Comparison of ENCODE assay signal across 9 cellular contexts in genomic region chr1:26743426-26744059, GRCh38. TPM values are rescaled to one million over a fixed set of nuclear protein-coding genes. Genes with fewer than 3 reads are reported as not detected.
DNase-seq lines count a peak whose midpoint lies in the region; ATAC-seq and TF ChIP-seq lines count a peak whose summit lies in the region.
"Had no signal": no experiment of that assay in that cellular context is flagged by ENCODE, and none has a peak within 500 bp of the region (broad histone marks: within the 10 kb centered on the region; RNA-seq: fewer than 3 reads in every experiment).

No MANE protein-coding gene starts in this region.

- no peak for TF ChIP-seq CTCF in PC-3 (conservative IDR thresholded peaks at IDR 0.05; ENCODE audit: low read depth, low read length)

- POLR2A ChIA-PET in activated CD4-positive, alpha-beta T cell treated with anti-CD3 and anti-CD28 coated beads for 36 hours (lab: Charles Lee): interaction anchor here (0.6 to 2.6 kb wide), 7 partner anchors 20 to 52 kb away, joined by 4 to 26 read pairs (median 7); partner anchors contain the start of gene PIGV
- POLR2A ChIA-PET in PC-3 (lab: Charles Lee; ENCODE audit: unreplicated experiment): interaction anchor here (0.6 kb wide), 1 partner anchor 134 kb away, joined by 3 read pairs; no protein-coding TSS in a partner anchor

- H3K9me3 ChIP-seq in PC-3 (ENCODE audit: low read length) (no peaks in the 10 kb centered on the region), esophagus (ENCODE audit: control insufficient read depth in 2 of 2, insufficient read depth in 1 of 2, low read depth in 1 of 2, low read length in 1 of 2) (no peaks in the 10 kb centered on the region), subcutaneous abdominal adipose tissue (ENCODE audit: control insufficient read depth in 5 of 5, low read length in 5 of 5) (no peaks in the 10 kb centered on the region)

- H2AFZ ChIP-seq in PC-3 (ENCODE audit: low read length): no peak overlapping the region

- CTCF ChIA-PET in activated CD4-positive, alpha-beta T cell treated with anti-CD3 and anti-CD28 coated beads for 36 hours (lab: Charles Lee): interaction anchor here (1.0 to 6.3 kb wide), 12 partner anchors 13 to 253 kb away, joined by 3 to 45 read pairs (median 4); partner anchors contain the start of gene PIGV
- CTCF ChIA-PET in PC-3 (lab: Charles Lee): no interaction called here

- no TSS peak for BruUV-seq in PC-3 (replicated peaks; lab: Mats Ljungman, UMichigan)

- no peaks in the 10 kb centered on the region for H3K9me3 Mint-ChIP-seq in activated CD4-positive, alpha-beta T cell treated with anti-CD3 and anti-CD28 coated beads for 36 hours (ENCODE audit: low read depth)

- peaks cover 97% of the 10 kb centered on the region for H3K4me1 Mint-ChIP-seq in activated CD4-positive, alpha-beta T cell treated with anti-CD3 and anti-CD28 coated beads for 36 hours

- H3K27me3 ChIP-seq in PC-3 (ENCODE audit: low read length): no peaks in the 10 kb centered on the region
- H3K27me3 ChIP-seq in esophagus (ENCODE audit: control insufficient read depth in 1 of 2, insufficient read depth in 2 of 2, low read length in 2 of 2): no peaks in the 10 kb centered on the region
- no peaks in the 10 kb centered on the region for H3K27me3 ChIP-seq in subcutaneous abdominal adipose tissue (ENCODE audit: control insufficient read depth in 5 of 5, insufficient read depth in 4 of 5, low read length in 5 of 5)

- peak overlapping the region; percentile 50; the same call in 1 of the 2 replicates for H3K27ac ChIP-seq in PC-3 (ENCODE audit: low read length)
- peak overlapping the region; percentile 54 to 56 for H3K27ac ChIP-seq in esophagus (ENCODE audit: low read depth in 2 of 2, low read length in 1 of 2)
- H3K27ac ChIP-seq in subcutaneous abdominal adipose tissue (ENCODE audit: low read depth, low read length): peak overlapping the region; percentile 84

- H3K36me3 ChIP-seq in PC-3 (ENCODE audit: low read depth, low read length) (peaks cover 76% of the 10 kb centered on the region), esophagus (ENCODE audit: control insufficient read depth in 2 of 2, insufficient read depth in 2 of 2, low read length in 1 of 2) (no peaks in the 10 kb centered on the region), subcutaneous abdominal adipose tissue (ENCODE audit: control insufficient read depth in 5 of 5, insufficient read depth in 5 of 5, low read length in 5 of 5) (peaks cover 13 to 50% (median 21%) of the 10 kb centered on the region in 5 donors)

- H3K4me2 ChIP-seq in PC-3 (ENCODE audit: low read length): no peak overlapping the region

- peak overlapping the region; percentile 67 for H3K4me3 Mint-ChIP-seq in activated CD4-positive, alpha-beta T cell treated with anti-CD3 and anti-CD28 coated beads for 36 hours

- H3F3A ChIP-seq in PC-3 (ENCODE audit: low read length, unreplicated experiment): no peaks in the 10 kb centered on the region

- H3K27ac Mint-ChIP-seq in activated CD4-positive, alpha-beta T cell treated with anti-CD3 and anti-CD28 coated beads for 36 hours: peak overlapping the region; percentile 97

- 80 to 83% methylated on average over 8 of the region's 8 CpGs for WGBS in esophagus, 2 donors

- H3K79me2 ChIP-seq in PC-3 (ENCODE audit: low read length): peaks cover 87% of the 10 kb centered on the region

- no peak overlapping the region for H3K4me3 ChIP-seq in PC-3 (ENCODE audit: low read length)
- H3K4me3 ChIP-seq in esophagus (ENCODE audit: low read depth in 1 of 2, low read length in 2 of 2): no peak overlapping the region
- H3K4me3 ChIP-seq in subcutaneous abdominal adipose tissue (ENCODE audit: low read depth in 1 of 5, low read length in 5 of 5): no peak overlapping the region

- H3K4me1 ChIP-seq in PC-3 (ENCODE audit: insufficient read depth, low read length): peaks cover 16% of the 10 kb centered on the region
- no peaks in the 10 kb centered on the region for H3K4me1 ChIP-seq in esophagus (ENCODE audit: control insufficient read depth in 2 of 2, insufficient read depth in 2 of 2, low read length in 1 of 2)
- H3K4me1 ChIP-seq in subcutaneous abdominal adipose tissue (ENCODE audit: control insufficient read depth in 5 of 5, insufficient read depth in 5 of 5, low read length in 5 of 5): peaks cover 1 to 47% (median 25%) of the 10 kb centered on the region in 5 donors

- no peak overlapping the region for H3K9ac ChIP-seq in PC-3 (ENCODE audit: low read length)
- no peak overlapping the region for H3K9ac ChIP-seq in subcutaneous abdominal adipose tissue (ENCODE audit: low read length in 5 of 5)

- H3K36me3 Mint-ChIP-seq in activated CD4-positive, alpha-beta T cell treated with anti-CD3 and anti-CD28 coated beads for 36 hours (ENCODE audit: low read depth): peaks cover 73% of the 10 kb centered on the region

- intact Hi-C loops in activated CD4-positive, alpha-beta T cell treated with anti-CD3 and anti-CD28 coated beads for 36 hours (cut with DNase I, micrococcal nuclease): loop anchor here (1.0 kb wide), 7 partner anchors 22 to 243 kb away; partner anchors contain the start of gene PIGV (in 1 of the 2)
- intact Hi-C loops in PC-3 (cut with micrococcal nuclease): no loop called here

- no peaks in the 10 kb centered on the region for H3K27me3 Mint-ChIP-seq in activated CD4-positive, alpha-beta T cell treated with anti-CD3 and anti-CD28 coated beads for 36 hours

- DNase-seq in activated CD4-positive, alpha-beta T cell treated with anti-CD3 and anti-CD28 coated beads for 36 hours: no peak
- DNase-seq in activated CD4-positive, alpha-beta T cell treated with anti-CD3 and anti-CD28 coated beads for 48 hours: no peak
- DNase-seq in PC-3 (no peak), iPS-NIHi7 (ENCODE audit: extremely low spot score) (no peak)
- DNase-seq: kidney glomerular epithelial cell had no signal

- no peaks in the 10 kb centered on the region for H3K9me2 ChIP-seq in PC-3 (replicated peaks; ENCODE audit: low read length)

- H4K20me1 ChIP-seq in PC-3 (ENCODE audit: low read length): 0 out of 2 replicates have a peak, but pooled peaks cover 3% of the 10 kb centered on the region

- ATAC-seq in activated CD4-positive, alpha-beta T cell treated with anti-CD3 and anti-CD28 coated beads for 36 hours: no peak
- ATAC-seq in PC-3 (no peak), GM19351 (IDR thresholded peaks at IDR 0.05; ENCODE audit: unreplicated experiment) (no peak), HG02981 (IDR thresholded peaks at IDR 0.05; ENCODE audit: unreplicated experiment) (no peak)

RNA-seq across cellular contexts. Expression of gene PIGV, which starts 44.2 kb away (rescaled TPM):
- total RNA-seq in activated CD4-positive, alpha-beta T cell treated with anti-CD3 and anti-CD28 coated beads for 36 hours: 10 to 100 TPM; 12.0 to 17.2 TPM
- total RNA-seq in PC-3 (2014; rRNA removed): 6.0 and 8.8 TPM in 2 replicates
- polyA plus RNA-seq in esophagus: 1 to 10 TPM; 5.1 to 7.1 TPM

RNA-seq across cellular contexts. Expression of gene ARID1A, which starts 47.7 kb away (rescaled TPM):
- 100 to 1,000 TPM in 1 of 2 experiments, 10 to 100 TPM in 1; 73.1 to 112 TPM for total RNA-seq in activated CD4-positive, alpha-beta T cell treated with anti-CD3 and anti-CD28 coated beads for 36 hours
- total RNA-seq in PC-3 (2014; rRNA removed): 43.8 and 78.0 TPM in 2 replicates
- 10 to 100 TPM; 15.9 to 17.8 TPM for polyA plus RNA-seq in esophagus
